Comparison of ENCODE assay signal across 8 cellular contexts in genomic region chr14:104078031-104078455, GRCh38. TPM values are rescaled to one million over a fixed set of nuclear protein-coding genes. Genes with fewer than 3 reads are reported as not detected.
A peak's percentile ranks its signal among the peaks of the same experiment; 100 is the strongest.
DNase-seq lines count a peak whose midpoint lies in the region; ATAC-seq, FAIRE-seq and TF ChIP-seq lines count a peak whose summit lies in the region.

No MANE protein-coding gene starts in this region.

- peak; percentile 91 for FAIRE-seq in HTR-8/SVneo (lab: Jason Lieb, UNC)

- H3K9me3 ChIP-seq in CD4-positive, alpha-beta memory T cell (ENCODE audit: control insufficient read depth in 1 of 2, low read length in 2 of 2) = peaks cover 0 to 6% of the 10 kb centered on the region in 2 donors
- peaks cover 6% of the 10 kb centered on the region for H3K9me3 ChIP-seq in endodermal cell (ENCODE audit: control insufficient read depth, low read length)

- H3K4me1 Mint-ChIP-seq in CD4-positive, alpha-beta memory T cell = peaks cover 14 to 25% (median 19%) of the 10 kb centered on the region in 4 donors
- H3K4me1 Mint-ChIP-seq in endodermal cell = peaks cover 3% of the 10 kb centered on the region
- peaks cover 4% of the 10 kb centered on the region for H3K4me1 Mint-ChIP-seq in mesothelial cell of epicardium

- ATAC-seq in GM19468 (IDR thresholded peaks at IDR 0.05; ENCODE audit: extremely low read depth, unreplicated experiment) = peak; percentile 52

- peaks cover 21% of the 10 kb centered on the region for H3K4me1 ChIP-seq in CD4-positive, alpha-beta memory T cell (ENCODE audit: insufficient read depth, low read length)
- H3K4me1 ChIP-seq in endodermal cell (ENCODE audit: control insufficient read depth, insufficient read depth, low read length) = no peaks in the 10 kb centered on the region

- DNase-seq in CD4-positive, alpha-beta memory T cell = peak; percentile 83 to 85 (median 84)
- DNase-seq in HTR-8/SVneo (ENCODE audit: insufficient read length, low spot score) (peak; percentile 94), NOMO-1 treated with dmso at 0.1 percent for 144 hours (lab: John Stamatoyannopoulos, UW; ENCODE audit: unreplicated experiment) (peak; percentile 78), endodermal cell (peak; percentile 97), mesothelial cell of epicardium (ENCODE audit: low spot score in 2 of 2, unreplicated experiment in 2 of 2) (peak; percentile 77 to 94)
- peak; percentile 90 for DNase-seq in activated CD8-positive, alpha-beta memory T cell treated with anti-CD3 and anti-CD28 coated beads for 24 hours
- DNase-seq in stimulated activated CD8-positive, alpha-beta memory T cell treated with anti-CD3 and anti-CD28 coated beads, Interleukin-4, amount 100 ng/mL, for 24 hours (ENCODE audit: low read depth) = peak; percentile 69

- H3K36me3 Mint-ChIP-seq in CD4-positive, alpha-beta memory T cell = no peaks in the 10 kb centered on the region
- H3K36me3 Mint-ChIP-seq in endodermal cell (ENCODE audit: low read depth) (no peaks in the 10 kb centered on the region), mesothelial cell of epicardium (no peaks in the 10 kb centered on the region)

- CTCF ChIA-PET in CD4-positive, alpha-beta memory T cell (lab: Charles Lee; ENCODE audit: partially characterized antibody) = interaction anchor here (0.6 to 3.2 kb wide), 29 partner anchors 10 to 562 kb away, joined by 3 to 31 read pairs (median 4); no protein-coding TSS in a partner anchor

- H3K9me3 Mint-ChIP-seq in CD4-positive, alpha-beta memory T cell = peaks cover 3 to 12% (median 9%) of the 10 kb centered on the region in 8 donors
- H3K9me3 Mint-ChIP-seq in endodermal cell (peaks cover 9% of the 10 kb centered on the region), mesothelial cell of epicardium (peaks cover 9% of the 10 kb centered on the region)

- intact Hi-C loops in CD4-positive, alpha-beta memory T cell (cut with micrococcal nuclease) = loop anchor here (1.0 to 5.0 kb wide), 2 partner anchors 59 to 319 kb away; no protein-coding TSS in a partner anchor

- H3K9ac ChIP-seq in endodermal cell (ENCODE audit: extremely low read depth, low read length, poor library complexity, severe bottlenecking) = no peak overlapping the region

- peak overlapping the region; percentile 42 to 79 (median 56) for H3K4me3 Mint-ChIP-seq in CD4-positive, alpha-beta memory T cell
- H3K4me3 Mint-ChIP-seq in endodermal cell (no peak overlapping the region), mesothelial cell of epicardium (no peak overlapping the region)

- H3K27ac ChIP-seq in CD4-positive, alpha-beta memory T cell (ENCODE audit: low read depth, low read length) = no peak overlapping the region
- no peak overlapping the region for H3K27ac ChIP-seq in endodermal cell (ENCODE audit: low read depth, low read length)

- peaks cover 0 to 1% of the 10 kb centered on the region in 2 donors for H3K27me3 Mint-ChIP-seq in CD4-positive, alpha-beta memory T cell
- peaks cover 14% of the 10 kb centered on the region for H3K27me3 Mint-ChIP-seq in endodermal cell (ENCODE audit: insufficient read depth)
- H3K27me3 Mint-ChIP-seq in mesothelial cell of epicardium (ENCODE audit: low read depth) = peaks cover 29% of the 10 kb centered on the region

- peak overlapping the region; percentile 16 to 85 (median 74) for H3K27ac Mint-ChIP-seq in CD4-positive, alpha-beta memory T cell
- H3K27ac Mint-ChIP-seq in endodermal cell (no peak overlapping the region), mesothelial cell of epicardium (no peak overlapping the region)

- no peak overlapping the region for H3K4me3 ChIP-seq in CD4-positive, alpha-beta memory T cell (ENCODE audit: low read length in 2 of 2)
- no peak overlapping the region for H3K4me3 ChIP-seq in endodermal cell (ENCODE audit: low read length)

- TF ChIP-seq CTCF in endodermal cell (conservative IDR thresholded peaks at IDR 0.05) (peak; percentile 100), mesothelial cell of epicardium (IDR thresholded peaks at IDR 0.05; ENCODE audit: unreplicated experiment) (peak; percentile 97)

- no peaks in the 10 kb centered on the region for H3K36me3 ChIP-seq in CD4-positive, alpha-beta memory T cell (ENCODE audit: insufficient read depth, low read length)
- no peaks in the 10 kb centered on the region for H3K36me3 ChIP-seq in endodermal cell (ENCODE audit: control insufficient read depth, insufficient read depth, low read length)

- POLR2A ChIA-PET in CD4-positive, alpha-beta memory T cell (lab: Charles Lee; ENCODE audit: partially characterized antibody) = interaction anchor here (0.8 to 1.0 kb wide), 3 partner anchors 16 to 744 kb away, joined by 3 read pairs; partner anchors contain the start of gene EIF5

- no peaks in the 10 kb centered on the region for H3K27me3 ChIP-seq in CD4-positive, alpha-beta memory T cell (ENCODE audit: insufficient read depth, low read length)
- no peaks in the 10 kb centered on the region for H3K27me3 ChIP-seq in endodermal cell (ENCODE audit: control insufficient read depth, insufficient read depth, low read length, poor library complexity, severe bottlenecking)

- WGBS in endodermal cell (ENCODE audit: insufficient coverage in 1 of 2, insufficient read length in 1 of 2), 2 experiments = 8 to 10% methylated on average over 6 to 7 of the region's 7 CpGs

RNA-seq across cellular contexts. Expression of gene ASPG, which starts 7.5 kb away (rescaled TPM):
- total RNA-seq in CD4-positive, alpha-beta memory T cell = not detected
- not detected for polyA plus RNA-seq in CD4-positive, alpha-beta memory T cell
- total RNA-seq in endodermal cell = 1 to 10 TPM in 1 of 2 donors, under 1 TPM in 1; 0.71 to 1.4 TPM
- 0.32 TPM for polyA plus RNA-seq in endodermal cell (2013, experiment 1 of 2)
- 0.33 TPM for polyA plus RNA-seq in endodermal cell (2013, experiment 2 of 2)
- 3.3 to 4.0 TPM (median 3.6 TPM) in 3 replicates for total RNA-seq in mesothelial cell of epicardium

Comparison
In these comparisons a context has a peak if more than half of its experiments do, and no peak if none do; other contexts are left out.
1. H3K27ac Mint-ChIP-seq: peak in CD4-positive, alpha-beta memory T cell (7 of 7); none in endodermal cell (single experiment) and mesothelial cell of epicardium (single experiment).
2. H3K4me3 Mint-ChIP-seq: peak in CD4-positive, alpha-beta memory T cell (8 of 8); none in endodermal cell (single experiment) and mesothelial cell of epicardium (single experiment).
3. Peak in every context shown above with its lines, with median percentiles within 50 percentile points of each other: DNase-seq.